In genomic region chr14:19827626-19828244, GRCh38 we compare ENCODE assay signal across 8 cellular contexts. TPM values are rescaled to one million over a fixed set of nuclear protein-coding genes. Genes with fewer than 3 reads are reported as not detected.
"Had no signal": no experiment of that assay in that cellular context is flagged by ENCODE, and none has a peak within 500 bp of the region (broad histone marks: within the 10 kb centered on the region; RNA-seq: fewer than 3 reads in every experiment).

No MANE protein-coding gene starts in this region.

RNA-seq across cellular contexts. Expression of gene OR4N2, which starts 24.2 kb away (rescaled TPM):
- total RNA-seq: activated B cell treated with CpG ODN at 0.5 μM for 24 hours; activated CD4-positive, alpha-beta memory T cell treated with anti-CD3 and anti-CD28 coated beads for 36 hours; activated CD8-positive, alpha-beta memory T cell treated with anti-CD3 and anti-CD28 coated beads, Interleukin-2, amount 10 ng/mL, durations not matched to agents 7 days and 5 days; bronchial epithelial cell; PC-9; Right ventricle myocardium superior; T-helper 1 cell treated with Interleukin-12 subunit alpha and Interleukin-12 subunit beta and Interleukin-4 antibody, amounts not matched to agents 30 ng/mL and 1 ng/mL, for 36 hours; T-helper 2 cell treated with Interferon-gamma antibody and Interleukin-4, amounts not matched to agents 100 ng/mL and 5 ng/mL, for 36 hours had no signal

RNA-seq across cellular contexts. Expression of gene OR4K2, which starts 47.2 kb away (rescaled TPM):
- total RNA-seq: activated B cell treated with CpG ODN at 0.5 μM for 24 hours; activated CD4-positive, alpha-beta memory T cell treated with anti-CD3 and anti-CD28 coated beads for 36 hours; activated CD8-positive, alpha-beta memory T cell treated with anti-CD3 and anti-CD28 coated beads, Interleukin-2, amount 10 ng/mL, durations not matched to agents 7 days and 5 days; bronchial epithelial cell; PC-9; Right ventricle myocardium superior; T-helper 1 cell treated with Interleukin-12 subunit alpha and Interleukin-12 subunit beta and Interleukin-4 antibody, amounts not matched to agents 30 ng/mL and 1 ng/mL, for 36 hours; T-helper 2 cell treated with Interferon-gamma antibody and Interleukin-4, amounts not matched to agents 100 ng/mL and 5 ng/mL, for 36 hours had no signal

RNA-seq across cellular contexts. Expression of gene OR4M1, which starts 54.4 kb away (rescaled TPM):
- total RNA-seq: activated B cell treated with CpG ODN at 0.5 μM for 24 hours; activated CD4-positive, alpha-beta memory T cell treated with anti-CD3 and anti-CD28 coated beads for 36 hours; activated CD8-positive, alpha-beta memory T cell treated with anti-CD3 and anti-CD28 coated beads, Interleukin-2, amount 10 ng/mL, durations not matched to agents 7 days and 5 days; bronchial epithelial cell; PC-9; Right ventricle myocardium superior; T-helper 1 cell treated with Interleukin-12 subunit alpha and Interleukin-12 subunit beta and Interleukin-4 antibody, amounts not matched to agents 30 ng/mL and 1 ng/mL, for 36 hours; T-helper 2 cell treated with Interferon-gamma antibody and Interleukin-4, amounts not matched to agents 100 ng/mL and 5 ng/mL, for 36 hours had no signal
